ENCODE assay signal across 25 cellular contexts in the genomic region with DNA sequence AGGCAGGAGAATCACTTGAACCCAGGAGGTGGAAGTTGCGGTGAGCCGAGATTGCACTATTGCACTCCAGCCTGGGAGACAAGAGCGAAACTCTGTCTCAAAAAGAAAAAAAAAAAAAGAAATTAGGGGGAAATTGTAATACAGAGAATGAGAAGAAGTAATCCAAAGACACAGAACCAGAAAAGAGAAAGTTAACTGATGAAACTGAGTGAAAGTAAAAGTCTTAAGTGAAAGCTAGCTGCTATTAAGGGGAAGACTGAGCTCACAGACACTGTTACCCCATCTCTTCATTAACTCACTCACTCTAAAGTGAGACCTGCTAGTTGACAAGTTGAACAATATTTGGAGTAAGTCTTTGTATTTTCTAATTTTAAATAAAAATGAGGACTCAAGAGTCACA.
"Had no signal": no experiment of that assay in that cellular context is flagged by ENCODE, and none has a peak within 500 bp of the region (broad histone marks: within the 10 kb centered on the region; RNA-seq: fewer than 3 reads in every experiment).

No MANE protein-coding gene starts in this region.

- H3K27me3 ChIP-seq: esophagus squamous epithelium, gastrocnemius medialis, heart right ventricle, left lung had no signal

- DNase-seq: effector CD8-positive, alpha-beta T cell; effector memory CD8-positive, alpha-beta T cell; endodermal cell; erythroblast; esophagus squamous epithelium; foreskin fibroblast; foreskin melanocyte; gastrocnemius medialis; glutamatergic neuron; head of caudate nucleus; heart right ventricle; hippocampal formation; left cardiac atrium; left lung; left ventricle myocardium superior; lower lobe of right lung; mesenchymal stem cell; mucosa of descending colon; naive B cell had no signal

- H3K4me1 ChIP-seq: esophagus squamous epithelium, gastrocnemius medialis, heart right ventricle, left lung, lower lobe of right lung had no signal

- H3K36me3 ChIP-seq: esophagus squamous epithelium, gastrocnemius medialis, heart right ventricle, left lung, lower lobe of right lung had no signal

- H3K27ac ChIP-seq: coronary artery, epithelial cell of prostate, esophagus squamous epithelium, gastrocnemius medialis, heart right ventricle, left lung, lower lobe of right lung had no signal

- FAIRE-seq: endometrium, islet of Langerhans, keratinocyte had no signal

- H3K4me3 ChIP-seq: coronary artery, esophagus squamous epithelium, gastrocnemius medialis, heart right ventricle, left lung, lower lobe of right lung, mucosa of descending colon had no signal

- ATAC-seq: effector memory CD8-positive, alpha-beta T cell; esophagus mucosa; gastrocnemius medialis; heart right ventricle; left cardiac atrium; left lung; left ventricle myocardium superior; lower lobe of right lung; mucosa of descending colon had no signal

- H3K9me3 ChIP-seq: esophagus squamous epithelium, gastrocnemius medialis, left lung, lower lobe of right lung had no signal
